12 cellular contexts compared by ENCODE assay signal in the genomic region with DNA sequence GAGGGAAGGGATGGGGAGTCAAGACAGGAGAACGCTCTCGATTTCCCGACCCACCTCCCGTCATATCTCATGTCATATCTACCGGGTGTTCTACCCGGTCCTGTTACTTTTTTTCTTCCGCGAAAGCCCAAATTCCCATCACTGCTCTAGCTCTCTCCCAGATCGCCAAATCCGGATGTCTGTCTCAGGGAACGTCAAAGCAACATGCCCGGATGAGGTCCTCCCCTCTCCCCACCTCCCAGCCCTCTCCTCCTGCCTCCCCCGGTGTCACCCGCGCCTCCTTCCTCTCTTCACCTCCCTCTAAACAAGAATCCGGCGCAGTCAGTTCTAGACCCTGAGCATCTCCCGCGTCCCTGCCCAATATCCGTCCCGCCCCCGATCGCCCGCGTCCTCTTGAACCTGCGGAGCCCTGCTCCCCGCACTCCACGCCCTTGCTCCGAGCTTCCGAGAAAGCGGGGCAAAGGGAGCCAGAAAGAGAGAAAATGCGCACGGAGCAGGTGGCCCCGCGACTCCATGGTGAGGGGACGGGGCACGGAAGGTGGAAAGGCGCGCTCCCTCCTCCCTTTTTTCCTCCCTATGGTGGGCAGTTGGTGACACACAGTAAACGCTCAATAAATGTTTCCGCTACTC. TPM values are rescaled to one million over a fixed set of nuclear protein-coding genes. Genes with fewer than 3 reads are reported as not detected.
DNase-seq lines count a peak whose midpoint lies in the region; ATAC-seq and TF ChIP-seq lines count a peak whose summit lies in the region.
"Not testable (repeated sequence)": the region's sequence is repeated elsewhere in the genome, so short reads cannot be mapped to it uniquely, and the experiment has no call there.
"Had no signal": no experiment of that assay in that cellular context is flagged by ENCODE, and none has a peak within 500 bp of the region (broad histone marks: within the 10 kb centered on the region; RNA-seq: fewer than 3 reads in every experiment).

No MANE protein-coding gene starts in this region.

- H3K9me3 Mint-ChIP-seq in GM23338; activated T-cell treated with anti-CD3 and anti-CD28 coated beads, Interleukin-2, amount 50 U/mL, for 24 hours: not testable (repeated sequence)

- H3K4me2 ChIP-seq in BLaER1 treated with 17β-estradiol and CSF1 and Interleukin-3, amounts not matched to agents 10 nM and 100 nM, result peak overlapping the region in 9 of 11 experiments; percentile 51 to 77 (median 64); a peak in 7 of 22 replicates
- H3K4me2 ChIP-seq in GM23338 (peak overlapping the region; percentile 91), OCI-LY7 (ENCODE audit: low read length) (peak overlapping the region; percentile 44; the same call in 1 of the 2 replicates), mammary epithelial cell (ENCODE audit: insufficient read depth, low read depth, low read length) (peak overlapping the region; percentile 86), smooth muscle cell (peak overlapping the region; percentile 44)

- not testable (repeated sequence) for DNase-seq in GM23338 (ENCODE audit: low spot score); OCI-LY7 (ENCODE audit: low spot score); activated T-cell treated with anti-CD3 and anti-CD28 coated beads, Interleukin-2, amount 50 U/mL, for 24 hours; mammary epithelial cell; smooth muscle cell (lab: John Stamatoyannopoulos, UW; ENCODE audit: unreplicated experiment)

- POLR2A ChIA-PET in OCI-LY7 (lab: Charles Lee), result not testable (repeated sequence)

- 2% methylated on average over 7 of the region's 41 CpGs for WGBS in mammary epithelial cell (ENCODE audit: low coverage, missing lambda C conversion rate)
- WGBS in esophagus, 2 donors, result 3% methylated on average over 33 to 37 of the region's 41 CpGs
- WGBS in mesodermal cell (ENCODE audit: insufficient coverage in 2 of 2), 2 experiments, result 0% methylated on average over 9 of the region's 41 CpGs; no CpG with 5 or more reads in 1 of the 2 experiments
- WGBS in smooth muscle cell (ENCODE audit: low lambda C conversion rate), result 3% methylated on average over 30 of the region's 41 CpGs

- peaks cover 47 to 63% (median 53%) of the 10 kb centered on the region in 10 experiments for H3K4me1 ChIP-seq in BLaER1 treated with 17β-estradiol and CSF1 and Interleukin-3, amounts not matched to agents 10 nM and 100 nM
- peaks cover 18% of the 10 kb centered on the region for H3K4me1 ChIP-seq in GM23338 (ENCODE audit: insufficient read depth)
- peaks cover 41% of the 10 kb centered on the region for H3K4me1 ChIP-seq in OCI-LY7 (ENCODE audit: insufficient read depth, low read length, poor library complexity, severe bottlenecking)
- peaks cover 25% of the 10 kb centered on the region for H3K4me1 ChIP-seq in mammary epithelial cell (ENCODE audit: insufficient read depth, low read length)
- peaks cover 3 to 12% of the 10 kb centered on the region in 2 donors for H3K4me1 ChIP-seq in esophagus (ENCODE audit: control insufficient read depth in 2 of 2, insufficient read depth in 2 of 2, low read length in 1 of 2)
- peaks cover 12% of the 10 kb centered on the region for H3K4me1 ChIP-seq in mesodermal cell (ENCODE audit: control insufficient read depth, insufficient read depth, low read length, poor library complexity, severe bottlenecking)
- peaks cover 28% of the 10 kb centered on the region for H3K4me1 ChIP-seq in smooth muscle cell (ENCODE audit: low read depth)

- not testable (repeated sequence) for H3K36me3 ChIP-seq in BLaER1 treated with 17β-estradiol and CSF1 and Interleukin-3, amounts not matched to agents 10 nM and 100 nM; GM23338 (ENCODE audit: insufficient read depth); mammary epithelial cell (ENCODE audit: insufficient read depth, low read length); esophagus (ENCODE audit: control insufficient read depth in 2 of 2, insufficient read depth in 2 of 2, low read length in 1 of 2); mesodermal cell (ENCODE audit: control insufficient read depth, insufficient read depth, low read length); smooth muscle cell (ENCODE audit: low read depth)
- peaks cover 14% of the 10 kb centered on the region for H3K36me3 ChIP-seq in OCI-LY7 (ENCODE audit: insufficient read depth, low read length)

- TF ChIP-seq CTCF in GM23338 (conservative IDR thresholded peaks at IDR 0.05; ENCODE audit: low read depth in 2 of 2); OCI-LY7 (conservative IDR thresholded peaks at IDR 0.05; ENCODE audit: low read length); mammary epithelial cell (conservative IDR thresholded peaks at IDR 0.05 in 1 of 2, IDR thresholded peaks at IDR 0.05 in 1 of 2; ENCODE audit: extremely low read depth in 1 of 2, insufficient read depth in 1 of 2, low read depth in 1 of 2, low read length in 2 of 2); smooth muscle cell (IDR thresholded peaks at IDR 0.05; ENCODE audit: borderline replicate concordance, insufficient read depth, poor library complexity, severe bottlenecking): not testable (repeated sequence)

- in situ Hi-C loops in mammary epithelial cell (cut with MboI; ENCODE audit: low sequenced_read_pairs in 2 of 2), result loop anchor here (10.0 to 25.0 kb wide), 2 partner anchors 181 to 1071 kb away; partner anchors contain the start of genes NLRP1 (in 1 of the 2) and TEKT1 (in 1 of the 2)

- peaks cover 44% of the 10 kb centered on the region for H3K27me3 Mint-ChIP-seq in GM23338 (ENCODE audit: insufficient read depth, low read depth, poor library complexity)
- H3K27me3 Mint-ChIP-seq in activated T-cell treated with anti-CD3 and anti-CD28 coated beads, Interleukin-2, amount 50 U/mL, for 24 hours, result peaks cover 16% of the 10 kb centered on the region

- CTCF ChIA-PET in OCI-LY7 (lab: Charles Lee; ENCODE audit: unreplicated experiment); mammary epithelial cell (lab: Charles Lee; ENCODE audit: low non-redundant PET): not testable (repeated sequence)

- not testable (repeated sequence) for H3K79me2 ChIP-seq in GM23338 (replicated peaks; ENCODE audit: insufficient read depth); OCI-LY7 (ENCODE audit: insufficient read depth, low read depth, low read length); smooth muscle cell (ENCODE audit: low read depth)
- H3K79me2 ChIP-seq in mammary epithelial cell (ENCODE audit: insufficient read depth, low read length), result peaks cover 11% of the 10 kb centered on the region

- not testable (repeated sequence) for H3K9me2 ChIP-seq in GM23338 (ENCODE audit: insufficient read depth); OCI-LY7 (ENCODE audit: insufficient read depth, low read length)

- H3K4me3 ChIP-seq in BLaER1 treated with 17β-estradiol and CSF1 and Interleukin-3, amounts not matched to agents 10 nM and 100 nM, result 0 out of 20 replicates have a peak overlapping the region, but pooled peaks of 1 of the 10 experiments have one; percentile 26
- peak overlapping the region; percentile 67 for H3K4me3 ChIP-seq in GM23338
- peak overlapping the region; percentile 81 for H3K4me3 ChIP-seq in OCI-LY7 (ENCODE audit: low read depth, low read length, poor library complexity, severe bottlenecking)
- H3K4me3 ChIP-seq in mammary epithelial cell (replicated peaks in 1 of 3; ENCODE audit: insufficient read depth in 1 of 3, low read depth in 2 of 3, low read length in 3 of 3), result peak overlapping the region; percentile 16 to 49 (median 43)
- H3K4me3 ChIP-seq in esophagus (ENCODE audit: low read depth in 1 of 2, low read length in 2 of 2), result peak overlapping the region; percentile 4 to 42
- peak overlapping the region; percentile 23 for H3K4me3 ChIP-seq in mesodermal cell (ENCODE audit: extremely low read depth, insufficient read depth, low read length, poor library complexity, severe bottlenecking)
- not testable (repeated sequence) for H3K4me3 ChIP-seq in smooth muscle cell

- dilution Hi-C loops in mammary epithelial cell (cut with HindIII; ENCODE audit: low sequenced_read_pairs), result loop anchor here (25.0 kb wide), 1 partner anchor 206 kb away; no protein-coding TSS in a partner anchor

- peaks cover 36% of the 10 kb centered on the region for H3K4me1 Mint-ChIP-seq in GM23338
- H3K4me1 Mint-ChIP-seq in activated T-cell treated with anti-CD3 and anti-CD28 coated beads, Interleukin-2, amount 50 U/mL, for 24 hours (ENCODE audit: low read depth), result peaks cover 57% of the 10 kb centered on the region

- H3K9me3 ChIP-seq in BLaER1 treated with 17β-estradiol and CSF1 and Interleukin-3, amounts not matched to agents 10 nM and 100 nM (replicated peaks in 1 of 11); OCI-LY7 (ENCODE audit: low read length); mammary epithelial cell (replicated peaks; ENCODE audit: insufficient read depth, low read length); esophagus (ENCODE audit: control insufficient read depth in 2 of 2, insufficient read depth in 1 of 2, low read depth in 1 of 2, low read length in 1 of 2); mesodermal cell (ENCODE audit: control insufficient read depth, low read length); smooth muscle cell (replicated peaks; ENCODE audit: low read depth): not testable (repeated sequence)

- ATAC-seq in GM23338, result peak; percentile 8

- peaks cover 15% of the 10 kb centered on the region for H3F3A ChIP-seq in GM23338 (replicated peaks; ENCODE audit: low read depth)
- H3F3A ChIP-seq in smooth muscle cell (ENCODE audit: low read depth), result not testable (repeated sequence)

- not testable (repeated sequence) for H3K27ac ChIP-seq in BLaER1 treated with 17β-estradiol and CSF1 and Interleukin-3, amounts not matched to agents 10 nM and 100 nM; GM23338 (ENCODE audit: low read depth); OCI-LY7 (ENCODE audit: low read depth, low read length, poor library complexity, severe bottlenecking); mammary epithelial cell (ENCODE audit: insufficient read depth, low read depth, low read length); esophagus (ENCODE audit: low read depth in 2 of 2, low read length in 1 of 2); mesodermal cell (ENCODE audit: low read depth, low read length, severe bottlenecking); smooth muscle cell (ENCODE audit: low read depth)

- H3K27ac Mint-ChIP-seq in GM23338; activated T-cell treated with anti-CD3 and anti-CD28 coated beads, Interleukin-2, amount 50 U/mL, for 24 hours: not testable (repeated sequence)

- not testable (repeated sequence) for H3K9ac ChIP-seq in BLaER1 treated with 17β-estradiol and CSF1 and Interleukin-3, amounts not matched to agents 10 nM and 100 nM; mammary epithelial cell (ENCODE audit: insufficient read depth, low read length); smooth muscle cell (ENCODE audit: low read depth)

- not testable (repeated sequence) for BruUV-seq in OCI-LY7 (replicated peaks; lab: Mats Ljungman, UMichigan); mammary epithelial cell (replicated peaks; lab: Mats Ljungman, UMichigan)

- intact Hi-C loops in OCI-LY7 (cut with micrococcal nuclease; ENCODE audit: unreplicated experiment); mammary epithelial cell (cut with micrococcal nuclease): not testable (repeated sequence)

- H3K36me3 Mint-ChIP-seq in GM23338 (ENCODE audit: low read depth); activated T-cell treated with anti-CD3 and anti-CD28 coated beads, Interleukin-2, amount 50 U/mL, for 24 hours (ENCODE audit: low read depth): not testable (repeated sequence)

- peaks cover 0 to 12% (median 8%) of the 10 kb centered on the region in 11 experiments; a peak in 9 of 22 replicates for H4K20me1 ChIP-seq in BLaER1 treated with 17β-estradiol and CSF1 and Interleukin-3, amounts not matched to agents 10 nM and 100 nM
- H4K20me1 ChIP-seq in GM23338 (replicated peaks; ENCODE audit: insufficient read depth); OCI-LY7 (ENCODE audit: insufficient read depth, low read length); mammary epithelial cell (ENCODE audit: insufficient read depth, low read length); smooth muscle cell (ENCODE audit: low read depth): not testable (repeated sequence)

- peaks cover 53 to 73% (median 68%) of the 10 kb centered on the region in 11 experiments for H3K27me3 ChIP-seq in BLaER1 treated with 17β-estradiol and CSF1 and Interleukin-3, amounts not matched to agents 10 nM and 100 nM
- H3K27me3 ChIP-seq in GM23338 (ENCODE audit: insufficient read depth) (peaks cover 64% of the 10 kb centered on the region), smooth muscle cell (ENCODE audit: low read depth) (peaks cover 71% of the 10 kb centered on the region)
- not testable (repeated sequence) for H3K27me3 ChIP-seq in mammary epithelial cell (ENCODE audit: insufficient read depth, low read length); esophagus (ENCODE audit: control insufficient read depth in 1 of 2, insufficient read depth in 2 of 2, low read length in 2 of 2)

- peak overlapping the region; percentile 81 for H3K4me3 Mint-ChIP-seq in GM23338
- H3K4me3 Mint-ChIP-seq in activated T-cell treated with anti-CD3 and anti-CD28 coated beads, Interleukin-2, amount 50 U/mL, for 24 hours, result peak overlapping the region; percentile 81

- H2AFZ ChIP-seq in GM23338; OCI-LY7 (ENCODE audit: low read length); smooth muscle cell (ENCODE audit: low read depth): not testable (repeated sequence)
- H2AFZ ChIP-seq in mammary epithelial cell (ENCODE audit: low read depth, low read length), result peak overlapping the region; percentile 85

RNA-seq across cellular contexts. Expression of gene C17orf100, which starts 4.3 kb away (rescaled TPM):
- 1.7 and 2.7 TPM in 2 replicates for total RNA-seq in GM23338 (2014; rRNA removed; shearing (Covaris generic))
- polyA plus RNA-seq in GM23338 (2016; fragmentation: Nextera tagmentation; extraction: Ambion mirVana), result 3.9 and 4.8 TPM in 2 replicates
- total RNA-seq in OCI-LY7 (2014; rRNA removed; shearing (Covaris generic)), result 1.3 and 2.4 TPM in 2 replicates
- total RNA-seq in OCI-LY7 (2022), result 5.2 and 5.6 TPM in 2 replicates
- total RNA-seq in mammary epithelial cell, result 1 to 10 TPM in 1 of 2 donors, under 1 TPM in 1; 0.67 to 2.5 TPM
- polyA plus RNA-seq in mammary epithelial cell, result 0.77 TPM
- not detected for polyA minus RNA-seq in mammary epithelial cell
- polyA plus RNA-seq in esophagus, result 1 to 10 TPM; 2.1 to 2.9 TPM
- polyA plus RNA-seq in mesodermal cell (2013, experiment 1 of 2), result 4.5 TPM
- 4.3 TPM for polyA plus RNA-seq in mesodermal cell (2013, experiment 2 of 2)
- 3.3 and 5.5 TPM in 2 replicates for total RNA-seq in smooth muscle cell
- polyA plus RNA-seq in smooth muscle cell, result 5.8 and 6.5 TPM in 2 replicates

RNA-seq across cellular contexts. Expression of gene MED31, which starts 4.4 kb away (rescaled TPM):
- 5.0 and 5.5 TPM in 2 replicates for total RNA-seq in GM23338 (2014; rRNA removed; shearing (Covaris generic))
- polyA plus RNA-seq in GM23338 (2016; fragmentation: Nextera tagmentation; extraction: Ambion mirVana) (40.0 and 49.3 TPM in 2 replicates), mammary epithelial cell (21.7 TPM), esophagus (10 to 100 TPM; 18.1 to 34.6 TPM), smooth muscle cell (57.5 and 59.1 TPM in 2 replicates)
- 11.6 and 14.6 TPM in 2 replicates for total RNA-seq in OCI-LY7 (2014; rRNA removed; shearing (Covaris generic))
- total RNA-seq in OCI-LY7 (2022) (21.7 and 25.2 TPM in 2 replicates), mammary epithelial cell (10 to 100 TPM in 1 of 2 donors, 1 to 10 TPM in 1; 8.3 to 21.0 TPM), smooth muscle cell (13.7 and 26.3 TPM in 2 replicates)
- polyA minus RNA-seq in mammary epithelial cell, result 16.2 TPM
- polyA plus RNA-seq in mesodermal cell (2013, experiment 1 of 2), result 33.6 TPM
- 33.9 TPM for polyA plus RNA-seq in mesodermal cell (2013, experiment 2 of 2)

RNA-seq across cellular contexts. Expression of gene TXNDC17, which starts 15.0 kb away (rescaled TPM):
- 197 and 202 TPM in 2 replicates for total RNA-seq in GM23338 (2014; rRNA removed; shearing (Covaris generic))
- polyA plus RNA-seq in GM23338 (2016; fragmentation: Nextera tagmentation; extraction: Ambion mirVana), result 887 and 915 TPM in 2 replicates
- total RNA-seq in OCI-LY7 (2014; rRNA removed; shearing (Covaris generic)), result 52.8 and 63.7 TPM in 2 replicates
- 63.5 and 81.4 TPM in 2 replicates for total RNA-seq in OCI-LY7 (2022)
- 100 to 1,000 TPM; 315 to 319 TPM for total RNA-seq in mammary epithelial cell
- polyA plus RNA-seq in mammary epithelial cell, result 1,296 TPM
- 208 TPM for polyA minus RNA-seq in mammary epithelial cell
- 100 to 1,000 TPM; 578 to 612 TPM for polyA plus RNA-seq in esophagus
- polyA plus RNA-seq in mesodermal cell (2013, experiment 1 of 2), result 227 TPM
- polyA plus RNA-seq in mesodermal cell (2013, experiment 2 of 2), result 232 TPM
- total RNA-seq in smooth muscle cell, result 132 and 363 TPM in 2 replicates
- polyA plus RNA-seq in smooth muscle cell, result 431 and 468 TPM in 2 replicates

RNA-seq across cellular contexts. Expression of gene KIAA0753, which starts 15.3 kb away (rescaled TPM):
- total RNA-seq in GM23338 (2014; rRNA removed; shearing (Covaris generic)), result 27.8 and 31.8 TPM in 2 replicates
- polyA plus RNA-seq in GM23338 (2016; fragmentation: Nextera tagmentation; extraction: Ambion mirVana) (5.9 and 6.0 TPM in 2 replicates), mammary epithelial cell (3.6 TPM), esophagus (1 to 10 TPM; 5.8 to 6.7 TPM), smooth muscle cell (4.9 and 6.3 TPM in 2 replicates)
- 18.9 and 20.8 TPM in 2 replicates for total RNA-seq in OCI-LY7 (2014; rRNA removed; shearing (Covaris generic))
- total RNA-seq in OCI-LY7 (2022) (26.0 and 29.8 TPM in 2 replicates), mammary epithelial cell (10 to 100 TPM; 23.2 to 25.2 TPM), smooth muscle cell (15.0 and 22.0 TPM in 2 replicates)
- polyA minus RNA-seq in mammary epithelial cell, result 20.5 TPM
- 22.1 TPM for polyA plus RNA-seq in mesodermal cell (2013, experiment 1 of 2)
- 22.0 TPM for polyA plus RNA-seq in mesodermal cell (2013, experiment 2 of 2)

RNA-seq across cellular contexts. Expression of gene SLC13A5, which starts 57.3 kb away (rescaled TPM):
- 1.4 and 2.3 TPM in 2 replicates for total RNA-seq in GM23338 (2014; rRNA removed; shearing (Covaris generic))
- polyA plus RNA-seq in GM23338 (2016; fragmentation: Nextera tagmentation; extraction: Ambion mirVana) (0.38 and 1.2 TPM in 2 replicates), mammary epithelial cell (0.20 TPM), esophagus (1 to 10 TPM in 1 of 2 donors, under 1 TPM in 1; 0.49 to 2.1 TPM), smooth muscle cell (0.22 TPM in 1 of 2 replicates, not detected in the other)
- not detected in 2 replicates for total RNA-seq in OCI-LY7 (2014; rRNA removed; shearing (Covaris generic))
- total RNA-seq in OCI-LY7 (2022) (not detected in 2 replicates), mammary epithelial cell (under 1 TPM in 1 of 2 donors, not detected in 1; 0.67 TPM), smooth muscle cell (2.3 and 4.3 TPM in 2 replicates)
- polyA minus RNA-seq in mammary epithelial cell, result not detected
- polyA plus RNA-seq in mesodermal cell (2013, experiment 1 of 2), result 0.33 TPM
- 0.15 TPM for polyA plus RNA-seq in mesodermal cell (2013, experiment 2 of 2)
- total RNA-seq: activated naive CD4-positive, alpha-beta T cell treated with anti-CD3 and anti-CD28 coated beads, Interleukin-2, amount 50 U/mL, for 72 hours; renal cortical epithelial cell; SJCRH30; upper lobe of right lung had no signal
